16 cellular contexts compared by ENCODE assay signal in genomic region chr16:67676516-67676915, GRCh38. TPM values are rescaled to one million over a fixed set of nuclear protein-coding genes. Genes with fewer than 3 reads are reported as not detected.
A peak's percentile ranks its signal among the peaks of the same experiment; 100 is the strongest.
DNase-seq lines count a peak whose midpoint lies in the region; ATAC-seq and TF ChIP-seq lines count a peak whose summit lies in the region.
"Had no signal": no experiment of that assay in that cellular context is flagged by ENCODE, and none has a peak within 500 bp of the region (broad histone marks: within the 10 kb centered on the region; RNA-seq: fewer than 3 reads in every experiment).

No MANE protein-coding gene starts in this region.

- no peaks in the 10 kb centered on the region for H3K9me3 ChIP-seq in CD4-positive, CD25-positive, alpha-beta regulatory T cell (ENCODE audit: control insufficient read depth in 2 of 2, low read length in 2 of 2)
- H3K9me3 ChIP-seq in adipocyte (ENCODE audit: control insufficient read depth, low read length): no peaks in the 10 kb centered on the region
- no peaks in the 10 kb centered on the region for H3K9me3 ChIP-seq in ascending aorta
- H3K9me3 ChIP-seq: thyroid gland had no signal

- H3K36me3 Mint-ChIP-seq in CD4-positive, CD25-positive, alpha-beta regulatory T cell: no peaks in the 10 kb centered on the region
- no peaks in the 10 kb centered on the region for H3K36me3 Mint-ChIP-seq in memory B cell

- peak overlapping the region; percentile 23 for H3K9ac ChIP-seq in adipocyte (ENCODE audit: low read length)

- H3K27ac ChIP-seq in CD4-positive, CD25-positive, alpha-beta regulatory T cell (ENCODE audit: insufficient read depth, low read length, poor library complexity, severe bottlenecking): no peak overlapping the region
- H3K27ac ChIP-seq in ascending aorta: no peak overlapping the region

- peaks cover 0 to 6% (median 3%) of the 10 kb centered on the region in 4 donors for H3K4me1 Mint-ChIP-seq in CD4-positive, CD25-positive, alpha-beta regulatory T cell
- H3K4me1 Mint-ChIP-seq in memory B cell: peaks cover 16% of the 10 kb centered on the region

- TF ChIP-seq CTCF in ascending aorta (IDR thresholded peaks at IDR 0.05): no peak

- no peaks in the 10 kb centered on the region for H3K4me1 ChIP-seq in CD4-positive, CD25-positive, alpha-beta regulatory T cell (ENCODE audit: control insufficient read depth, insufficient read depth, low read length, poor library complexity, severe bottlenecking)
- H3K4me1 ChIP-seq in adipocyte (ENCODE audit: control insufficient read depth, insufficient read depth, low read length) (peaks cover 41% of the 10 kb centered on the region), ascending aorta (no peaks in the 10 kb centered on the region)

- no peaks in the 10 kb centered on the region for H3K27me3 Mint-ChIP-seq in CD4-positive, CD25-positive, alpha-beta regulatory T cell
- H3K27me3 Mint-ChIP-seq in memory B cell: no peaks in the 10 kb centered on the region

- H3K4me3 ChIP-seq in CD4-positive, CD25-positive, alpha-beta regulatory T cell (ENCODE audit: low read depth, low read length): no peak overlapping the region
- no peak overlapping the region for H3K4me3 ChIP-seq in adipocyte (ENCODE audit: low read length)
- H3K4me3 ChIP-seq in ascending aorta: no peak overlapping the region
- H3K4me3 ChIP-seq: thyroid gland had no signal

- H3K27me3 ChIP-seq in CD4-positive, CD25-positive, alpha-beta regulatory T cell (ENCODE audit: control insufficient read depth, insufficient read depth, low read length): no peaks in the 10 kb centered on the region
- H3K27me3 ChIP-seq in adipocyte (replicated peaks; ENCODE audit: control insufficient read depth, insufficient read depth, low read length) (no peaks in the 10 kb centered on the region), ascending aorta (no peaks in the 10 kb centered on the region)
- H3K27me3 ChIP-seq: thyroid gland had no signal

- no peaks in the 10 kb centered on the region for H3K9me3 Mint-ChIP-seq in CD4-positive, CD25-positive, alpha-beta regulatory T cell
- H3K9me3 Mint-ChIP-seq in memory B cell: no peaks in the 10 kb centered on the region

- no peak overlapping the region for H3K4me3 Mint-ChIP-seq in CD4-positive, CD25-positive, alpha-beta regulatory T cell
- no peak overlapping the region for H3K4me3 Mint-ChIP-seq in memory B cell

- ATAC-seq in CD4-positive, CD25-positive, alpha-beta regulatory T cell (ENCODE audit: low read depth in 2 of 2): no peak
- no peak for ATAC-seq in memory B cell (ENCODE audit: low read depth)
- ATAC-seq: Right ventricle myocardium inferior had no signal

- intact Hi-C loops in ascending aorta (cut with DNase I): no loop called here

- H3K36me3 ChIP-seq in CD4-positive, CD25-positive, alpha-beta regulatory T cell (ENCODE audit: control insufficient read depth, insufficient read depth, low read length): no peaks in the 10 kb centered on the region
- H3K36me3 ChIP-seq in adipocyte (ENCODE audit: control insufficient read depth, insufficient read depth, low read length, severe bottlenecking) (no peaks in the 10 kb centered on the region), ascending aorta (peaks cover 2 to 10% of the 10 kb centered on the region in 2 donors)
- H3K36me3 ChIP-seq: thyroid gland had no signal

- DNase-seq in CD4-positive, CD25-positive, alpha-beta regulatory T cell: no peak
- no peak for DNase-seq in adipocyte (ENCODE audit: low read depth)
- no peak for DNase-seq in memory B cell (ENCODE audit: low spot score in 2 of 2)
- DNase-seq in ascending aorta (ENCODE audit: low spot score in 2 of 2): no peak
- DNase-seq in activated naive CD4-positive, alpha-beta T cell treated with Interleukin-2 at 50 U/mL for 16 hours: no peak
- DNase-seq in HUDEP-2 (lab: John Stamatoyannopoulos, UW; ENCODE audit: unreplicated experiment in 76 of 76): no peak
- DNase-seq: activated CD8-positive, alpha-beta memory T cell treated with anti-CD3 and anti-CD28 coated beads, Interleukin-2, amount 50 U/mL, for 48 hours; activated gamma-delta T cell treated with Interleukin-2 at 50 U/mL for 16 hours; amniotic stem cell; central memory CD4-positive, alpha-beta T cell; DMS79 treated with DMSO at 0.1 percent for 48 hours; glutamatergic neuron; NCI-H1417 treated with DMSO at 0.1 percent for 48 hours; NCI-H524 had no signal

- H3K27ac Mint-ChIP-seq in CD4-positive, CD25-positive, alpha-beta regulatory T cell: peak overlapping the region in 2 of 3 donors; percentile 32 to 76
- peak overlapping the region; percentile 64 for H3K27ac Mint-ChIP-seq in memory B cell

RNA-seq across cellular contexts. Expression of gene C16orf86, which starts 9.9 kb away (rescaled TPM):
- total RNA-seq in CD4-positive, CD25-positive, alpha-beta regulatory T cell: 3.2 TPM
- polyA plus RNA-seq in CD4-positive, CD25-positive, alpha-beta regulatory T cell: 1 to 10 TPM; 3.9 to 6.8 (median 6.0) TPM
- 1.6 TPM for total RNA-seq in ascending aorta

RNA-seq across cellular contexts. Expression of gene ENKD1, which starts 10.0 kb away (rescaled TPM):
- total RNA-seq in CD4-positive, CD25-positive, alpha-beta regulatory T cell: 2.4 TPM
- polyA plus RNA-seq in CD4-positive, CD25-positive, alpha-beta regulatory T cell: 1 to 10 TPM in 3 of 4 donors, under 1 TPM in 1; 0.65 to 2.9 (median 1.5) TPM
- total RNA-seq in ascending aorta: 42.5 TPM

RNA-seq across cellular contexts. Expression of gene PARD6A, which starts 15.8 kb away (rescaled TPM):
- total RNA-seq in CD4-positive, CD25-positive, alpha-beta regulatory T cell: 6.2 TPM
- 10 to 100 TPM; 14.4 to 19.9 (median 18.2) TPM for polyA plus RNA-seq in CD4-positive, CD25-positive, alpha-beta regulatory T cell
- 8.4 TPM for total RNA-seq in ascending aorta

RNA-seq across cellular contexts. Expression of gene ACD, which starts 16.5 kb away (rescaled TPM):
- 28.7 TPM for total RNA-seq in CD4-positive, CD25-positive, alpha-beta regulatory T cell
- polyA plus RNA-seq in CD4-positive, CD25-positive, alpha-beta regulatory T cell: 10 to 100 TPM; 29.5 to 36.7 (median 32.5) TPM
- total RNA-seq in ascending aorta: 14.5 TPM

RNA-seq across cellular contexts. Expression of gene CARMIL2, which starts 31.6 kb away (rescaled TPM):
- total RNA-seq in CD4-positive, CD25-positive, alpha-beta regulatory T cell: 156 TPM
- polyA plus RNA-seq in CD4-positive, CD25-positive, alpha-beta regulatory T cell: 10 to 100 TPM in 3 of 4 donors, 1 to 10 TPM in 1; 9.2 to 20.7 (median 12.9) TPM
- total RNA-seq in ascending aorta: 1.9 TPM

Comparison
In these comparisons a context has a peak if more than half of its experiments do, and no peak if none do; other contexts are left out.
1. RNA of gene ENKD1, which starts 10.0 kb away (total RNA-seq): 42.5 TPM in ascending aorta (single experiment); 2.4 TPM in CD4-positive, CD25-positive, alpha-beta regulatory T cell (single experiment); every median in the first group is over 10 times any median in the second.